19 cellular contexts compared by ENCODE assay signal in the genomic region with DNA sequence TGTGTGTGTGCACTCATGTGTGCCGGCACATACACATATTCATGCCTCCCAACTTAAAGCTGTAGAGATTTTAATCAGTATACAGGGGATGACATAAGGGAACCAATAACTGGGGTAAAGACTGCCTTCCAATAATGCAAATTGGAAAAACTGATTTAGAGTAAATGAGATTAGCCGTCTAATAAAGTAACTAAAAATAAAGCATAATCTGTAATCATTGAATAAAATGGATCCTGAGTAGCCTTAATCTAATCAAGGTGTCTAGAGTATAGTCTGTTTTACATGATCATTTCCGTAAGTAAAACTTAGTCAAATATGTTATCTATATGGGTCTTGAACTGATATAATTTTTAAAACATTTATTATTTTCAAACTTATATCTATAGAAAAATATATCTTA.
"Had no signal": no experiment of that assay in that cellular context is flagged by ENCODE, and none has a peak within 500 bp of the region (broad histone marks: within the 10 kb centered on the region; RNA-seq: fewer than 3 reads in every experiment).

No MANE protein-coding gene starts in this region.

- H3K4me3 ChIP-seq: MG63, SJSA1 had no signal

- H3K27ac ChIP-seq: SJSA1 had no signal

- H3K9me3 ChIP-seq: MG63, SJSA1 had no signal

- H3K27me3 ChIP-seq: SJSA1 had no signal

- H3K36me3 ChIP-seq: MG63, SJSA1 had no signal

- FAIRE-seq: RCC 7860 had no signal

- H3K4me1 ChIP-seq: SJSA1 had no signal

- DNase-seq: Karpas-422, KG1, MG63, NCI-H1092, NCI-H1105 treated with DMSO at 0.1 percent for 48 hours, NCI-H1417 treated with DMSO at 0.1 percent for 48 hours, NCI-H146, NCI-H1694 treated with DMSO at 0.1 percent for 48 hours, NCI-H2029, NCI-H2081 treated with DMSO at 0.1 percent for 48 hours, NCI-H2171, NCI-H345, NCI-H446 treated with DMSO at 0.1 percent for 48 hours, NCI-H510A treated with DMSO at 0.1 percent for 48 hours, Right ventricle myocardium superior, RPMI8226, SIG-M5 had no signal
